13 cellular contexts compared by ENCODE assay signal in the genomic region with DNA sequence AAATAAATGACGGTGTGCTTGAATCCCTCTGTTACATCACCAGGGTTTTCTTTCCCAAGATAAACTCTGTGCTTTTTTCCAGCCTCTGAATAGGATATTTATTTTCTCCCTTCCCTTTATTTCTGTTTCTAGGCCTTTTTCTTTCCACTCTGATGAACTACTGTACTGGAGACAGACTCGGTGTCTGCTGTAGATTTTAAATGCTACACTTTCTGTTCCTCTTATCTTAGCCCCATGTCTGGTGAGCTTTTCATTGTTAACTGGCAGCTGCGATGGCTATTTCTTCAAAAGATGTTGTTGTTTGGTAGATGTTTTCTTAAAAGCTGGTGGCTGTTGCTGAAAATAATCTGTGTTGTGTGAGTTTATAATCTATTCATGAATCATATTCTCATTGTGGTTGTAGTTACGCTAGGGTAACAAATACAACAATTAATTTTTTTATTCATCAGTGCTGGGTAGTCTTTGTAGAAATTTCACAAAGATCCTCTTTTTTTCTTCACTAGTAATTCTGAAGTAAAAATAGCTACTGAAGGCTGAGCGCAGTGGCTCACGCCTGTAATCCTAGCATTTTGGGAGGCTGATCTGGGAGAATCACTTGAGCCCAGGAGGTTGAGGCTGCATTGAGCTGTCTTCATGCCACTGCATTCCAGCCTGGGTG. TPM values are rescaled to one million over a fixed set of nuclear protein-coding genes. Genes with fewer than 3 reads are reported as not detected.
DNase-seq lines count a peak whose midpoint lies in the region; ATAC-seq and TF ChIP-seq lines count a peak whose summit lies in the region.
"Had no signal": no experiment of that assay in that cellular context is flagged by ENCODE, and none has a peak within 500 bp of the region (broad histone marks: within the 10 kb centered on the region; RNA-seq: fewer than 3 reads in every experiment).

No MANE protein-coding gene starts in this region.

- H3K27me3 ChIP-seq in transverse colon = no peaks in the 10 kb centered on the region

- intact Hi-C loops in transverse colon (cut with DNase I; ENCODE audit: low total_unique reads) = no loop called here

- TF ChIP-seq CTCF in coronary artery (IDR thresholded peaks at IDR 0.05) (no peak), transverse colon (IDR thresholded peaks at IDR 0.05) (no peak)

- H3K27ac ChIP-seq in substantia nigra (ENCODE audit: low read depth, low read length, poor library complexity, severe bottlenecking) (peak overlapping the region; percentile 41), coronary artery (peak overlapping the region in 1 of 2 donors; percentile 23), transverse colon (no peak overlapping the region)

- in situ Hi-C loops in transverse colon (cut with MboI; ENCODE audit: low pct_ligation_motif_present in 1 of 4, low pct_unique_long_range_greater_than_20kb in 1 of 4, low sequenced_read_pairs in 3 of 4) = no loop called here

- TF ChIP-seq EP300 in transverse colon (IDR thresholded peaks at IDR 0.05; ENCODE audit: low read depth) = no peak

- DNase-seq in SIG-M5 (lab: John Stamatoyannopoulos, UW) (peak; percentile 19), substantia nigra (lab: John Stamatoyannopoulos, UW) (no peak), NCI-H146 treated with DMSO at 0.1 percent for 48 hours (lab: John Stamatoyannopoulos, UW; ENCODE audit: unreplicated experiment) (no peak), coronary artery (ENCODE audit: low spot score) (no peak), transverse colon (no peak)
- DNase-seq: activated T-cell treated with anti-CD3 and anti-CD28 coated beads, Interleukin-2, amount 50 U/mL, for 72 hours; left colon; small intestine had no signal

- H3K9me3 ChIP-seq in transverse colon = no peaks in the 10 kb centered on the region

- H3K4me3 ChIP-seq in coronary artery (no peak overlapping the region), transverse colon (no peak overlapping the region)

- H3K4me1 ChIP-seq in transverse colon = peaks cover 2 to 25% (median 7%) of the 10 kb centered on the region in 4 donors

- WGBS in transverse colon (ENCODE audit: low coverage in 1 of 2), 2 donors = 68 to 70% methylated on average over 6 of the region's 6 CpGs

- ATAC-seq in GM19395 (IDR thresholded peaks at IDR 0.05; ENCODE audit: unreplicated experiment) (peak; percentile 87), HG03039 (IDR thresholded peaks at IDR 0.05; ENCODE audit: unreplicated experiment) (peak; percentile 53)
- ATAC-seq: activated T-cell treated with anti-CD3 and anti-CD28 coated beads, Interleukin-2, amount 50 U/mL, for 72 hours; left colon; SK-N-SH treated with all-trans-retinoic acid at 6 μM for 48 hours had no signal

- TF ChIP-seq POLR2A in transverse colon (IDR thresholded peaks at IDR 0.05) = no peak

- peaks cover 0 to 3% (median 0%) of the 10 kb centered on the region in 4 donors for H3K36me3 ChIP-seq in transverse colon

RNA-seq across cellular contexts. Expression of gene SCAANT1, which starts 15.6 kb away (rescaled TPM):
- not detected for total RNA-seq in transverse colon
- total RNA-seq: activated T-cell treated with anti-CD3 and anti-CD28 coated beads, Interleukin-2, amount 50 U/mL, for 72 hours; left colon; LHCN-M2; temporal lobe had no signal
